In the genomic region with DNA sequence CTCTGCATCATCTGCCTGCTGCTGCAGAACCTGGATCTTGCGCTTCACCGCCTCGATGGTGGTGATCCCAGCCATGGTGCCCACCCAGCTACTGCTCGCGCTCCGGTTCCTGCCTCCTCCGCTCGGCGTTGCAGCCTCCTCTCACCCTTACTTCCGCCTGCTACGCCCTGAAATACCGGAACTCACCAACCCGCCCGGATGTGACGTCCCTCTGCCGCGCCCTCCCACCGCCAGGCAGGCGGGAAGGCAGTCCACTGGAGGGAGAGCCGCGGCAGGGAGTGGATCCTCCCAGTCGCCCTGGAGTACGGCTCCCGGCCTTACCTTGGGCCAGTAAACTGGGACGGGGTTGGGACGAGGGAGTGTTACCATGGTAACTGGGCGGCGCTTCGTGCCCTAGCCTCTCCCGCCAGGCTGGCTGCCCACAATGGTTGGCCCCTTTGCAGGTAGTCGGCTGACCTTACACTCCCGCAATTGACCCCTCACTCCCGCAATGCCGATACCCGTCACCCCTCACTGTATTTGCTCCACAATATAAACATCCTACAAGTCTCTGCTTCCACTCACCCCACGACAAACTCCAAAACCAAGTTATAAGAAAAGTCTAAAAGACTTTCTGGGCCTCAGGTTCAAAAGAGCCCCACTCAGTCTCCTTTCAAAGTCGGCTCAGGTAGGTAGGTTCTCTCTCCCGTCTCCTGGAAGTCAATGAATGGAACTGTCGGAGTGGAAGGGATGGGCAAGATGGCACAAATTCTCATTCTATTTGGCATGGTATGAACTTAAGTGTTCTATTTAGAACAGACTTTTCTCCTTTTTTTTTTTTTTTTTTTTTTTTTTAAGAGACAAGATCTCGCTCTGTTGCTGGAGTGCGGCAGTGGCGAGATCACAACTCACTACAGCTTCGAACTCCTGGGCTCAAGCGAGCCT, we compare ENCODE assay signal across 9 cellular contexts. TPM values are rescaled to one million over a fixed set of nuclear protein-coding genes. Genes with fewer than 3 reads are reported as not detected.
A peak's percentile ranks its signal among the peaks of the same experiment; 100 is the strongest.
DNase-seq lines count a peak whose midpoint lies in the region; ATAC-seq and TF ChIP-seq lines count a peak whose summit lies in the region.
"Had no signal": no experiment of that assay in that cellular context is flagged by ENCODE, and none has a peak within 500 bp of the region (broad histone marks: within the 10 kb centered on the region; RNA-seq: fewer than 3 reads in every experiment).

No MANE protein-coding gene starts in this region.

- TF ChIP-seq CTCF in chondrocyte (IDR thresholded peaks at IDR 0.05) (no peak), kidney epithelial cell (IDR thresholded peaks at IDR 0.05; ENCODE audit: insufficient read depth, low read length, poor library complexity, severe bottlenecking) (no peak)

- H3K4me3 ChIP-seq in kidney epithelial cell (ENCODE audit: low read depth, low read length): peak overlapping the region; percentile 68

- H3K4me3 Mint-ChIP-seq in chondrocyte (ENCODE audit: unreplicated experiment): peak overlapping the region; percentile 100

- H3K27me3 ChIP-seq in kidney epithelial cell (ENCODE audit: control insufficient read depth, insufficient read depth, low read length): no peaks in the 10 kb centered on the region

- peak overlapping the region; percentile 98 for H3K27ac Mint-ChIP-seq in chondrocyte (ENCODE audit: unreplicated experiment)

- ATAC-seq in HG03378 (IDR thresholded peaks at IDR 0.05; ENCODE audit: unreplicated experiment): peak; percentile 64

- H3K9me3 Mint-ChIP-seq in chondrocyte (ENCODE audit: low read depth): no peaks in the 10 kb centered on the region

- H3K27me3 Mint-ChIP-seq in chondrocyte (ENCODE audit: low read depth): no peaks in the 10 kb centered on the region

- no peaks in the 10 kb centered on the region for H3K36me3 ChIP-seq in kidney epithelial cell (ENCODE audit: control insufficient read depth, insufficient read depth, low read length)

- peaks cover 43% of the 10 kb centered on the region for H3K4me1 Mint-ChIP-seq in chondrocyte (ENCODE audit: low read depth)

- H3K36me3 Mint-ChIP-seq in chondrocyte (ENCODE audit: low read depth): peaks cover 2% of the 10 kb centered on the region

- DNase-seq in AML-193 (lab: John Stamatoyannopoulos, UW) (peak; percentile 87 to 88), NCI-H510A (lab: John Stamatoyannopoulos, UW) (peak; percentile 97), chondrocyte (ENCODE audit: low spot score) (peak; percentile 98), kidney epithelial cell (ENCODE audit: low read depth) (peak; percentile 90)
- DNase-seq in activated CD4-positive, alpha-beta T cell treated with anti-CD3 and anti-CD28 coated beads for 24 hours (ENCODE audit: low read depth in 2 of 2): peak; percentile 85 to 93
- peak; percentile 98 for DNase-seq in stimulated activated CD4-positive, alpha-beta T cell treated with anti-CD3 and anti-CD28 coated beads, Interleukin-15, amount 100 ng/mL, for 24 hours

- TF ChIP-seq POLR2A in GM19099 (IDR thresholded peaks at IDR 0.05; ENCODE audit: extremely low read depth, insufficient read length, low read depth): peak; percentile 97

RNA-seq across cellular contexts. Expression of a gene that starts 8.6 kb away (rescaled TPM):
- total RNA-seq in chondrocyte (248 to 259 TPM (median 256 TPM) in 3 replicates), kidney epithelial cell (434 and 529 TPM in 2 replicates)

RNA-seq across cellular contexts. Expression of a gene that starts 22.8 kb away (rescaled TPM):
- total RNA-seq in chondrocyte: not detected in 3 replicates
- total RNA-seq in kidney epithelial cell: not detected in 2 replicates
- total RNA-seq: activated CD8-positive, alpha-beta memory T cell treated with anti-CD3 and anti-CD28 coated beads for 36 hours had no signal

RNA-seq across cellular contexts. Expression of a gene that starts 28.4 kb away (rescaled TPM):
- total RNA-seq in chondrocyte (0.19 TPM in 1 of 3 replicates, not detected in the others), kidney epithelial cell (not detected in 2 replicates)

RNA-seq across cellular contexts. Expression of a gene that starts 37.4 kb away (rescaled TPM):
- total RNA-seq in chondrocyte: 182 to 202 TPM (median 186 TPM) in 3 replicates
- 61.7 and 70.9 TPM in 2 replicates for total RNA-seq in kidney epithelial cell

Comparison
In these comparisons a context has a peak if more than half of its experiments do, and no peak if none do; other contexts are left out.
1. Peak in every context shown above with its lines: DNase-seq, ATAC-seq and H3K4me3 ChIP-seq.